Comparison of ENCODE assay signal across 8 cellular contexts in the genomic region with DNA sequence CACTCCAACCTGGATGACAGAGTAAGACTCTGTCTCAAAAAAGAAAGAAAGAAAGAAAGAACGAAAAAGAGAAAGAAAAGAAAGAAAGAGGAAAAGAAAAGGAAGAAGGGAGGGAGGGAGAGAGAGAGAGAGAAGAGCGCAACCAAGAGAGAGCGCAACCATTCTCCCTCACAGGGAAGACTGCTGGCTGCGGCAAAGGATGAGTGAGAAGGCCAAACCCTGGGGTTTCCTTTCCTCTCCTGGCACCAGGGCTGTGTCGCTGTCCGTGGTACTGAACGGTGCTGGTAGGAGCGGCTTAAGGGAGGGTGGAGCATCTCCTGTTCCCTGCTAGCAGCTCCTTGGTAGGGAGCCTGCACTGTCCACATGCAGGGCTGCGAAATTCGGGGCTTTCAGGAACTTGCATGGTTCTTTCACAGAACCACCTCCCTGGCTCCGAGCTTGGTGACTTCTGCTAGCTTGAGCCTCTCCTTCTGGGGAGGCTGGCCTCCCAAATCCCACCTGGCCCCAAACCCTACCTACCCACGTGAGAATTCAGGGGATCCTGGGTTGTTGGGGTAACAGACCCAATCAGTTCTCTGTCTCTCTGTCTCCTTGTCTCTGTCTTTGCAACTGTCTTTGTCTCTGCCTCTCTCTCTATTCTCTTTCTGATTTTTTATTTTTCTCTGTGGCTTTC. TPM values are rescaled to one million over a fixed set of nuclear protein-coding genes. Genes with fewer than 3 reads are reported as not detected.
A peak's percentile ranks its signal among the peaks of the same experiment; 100 is the strongest.
DNase-seq lines count a peak whose midpoint lies in the region; ATAC-seq and TF ChIP-seq lines count a peak whose summit lies in the region.

No MANE protein-coding gene starts in this region.

- TF ChIP-seq POLR2A in erythroblast (IDR thresholded peaks at IDR 0.05; ENCODE audit: low read length) = no peak

- H3K27me3 ChIP-seq in neural cell (ENCODE audit: insufficient read depth, low read depth, low read length) = no peaks in the 10 kb centered on the region

- no peaks in the 10 kb centered on the region for H3K9me3 ChIP-seq in neural cell (ENCODE audit: low read length)

- H4K20me1 ChIP-seq in neural cell (ENCODE audit: insufficient read depth) = no peaks in the 10 kb centered on the region

- TF ChIP-seq CTCF in neural cell (IDR thresholded peaks at IDR 0.05; ENCODE audit: poor library complexity, severe bottlenecking) = no peak

- no peak overlapping the region for H2AFZ ChIP-seq in neural cell (ENCODE audit: low read depth, low read length)

- H3K4me3 ChIP-seq in neural cell (ENCODE audit: low read length) = no peak overlapping the region

- H3K9ac ChIP-seq in neural cell (ENCODE audit: low read length) = no peak overlapping the region

- TF ChIP-seq RAD21 in neural cell (conservative IDR thresholded peaks at IDR 0.05) = no peak

- no peaks in the 10 kb centered on the region for H3K36me3 ChIP-seq in neural cell (ENCODE audit: insufficient read depth, low read length)

- H3K27ac ChIP-seq in neural cell (ENCODE audit: low read length) (no peak overlapping the region), substantia nigra (ENCODE audit: low read depth, low read length, poor library complexity, severe bottlenecking) (no peak overlapping the region)

- no peak overlapping the region for H3K4me2 ChIP-seq in neural cell (ENCODE audit: low read length)

- no peaks in the 10 kb centered on the region for H3K79me2 ChIP-seq in neural cell (replicated peaks; ENCODE audit: insufficient read depth, low read length)

- H3K9me2 ChIP-seq in neural cell (ENCODE audit: insufficient read depth, low read length) = no peaks in the 10 kb centered on the region

- DNase-seq in GM04504 (ENCODE audit: low read depth) (peak; percentile 79), NOMO-1 treated with dmso at 0.1 percent for 144 hours (lab: John Stamatoyannopoulos, UW; ENCODE audit: unreplicated experiment) (peak; percentile 50), activated T-cell treated with anti-CD3 and anti-CD28 coated beads for 1 hour (ENCODE audit: low read depth) (peak; percentile 42), erythroblast (lab: John Stamatoyannopoulos, UW) (peak; percentile 61 to 74), substantia nigra (lab: John Stamatoyannopoulos, UW) (peak in 36 of 49 donors; percentile 0 to 63 (median 27))

- ATAC-seq in GM21515 (IDR thresholded peaks at IDR 0.05; ENCODE audit: unreplicated experiment) = no peak
- ATAC-seq in GM21390 (IDR thresholded peaks at IDR 0.05; ENCODE audit: unreplicated experiment) = no peak

- TF ChIP-seq EP300 in neural cell (conservative IDR thresholded peaks at IDR 0.05; ENCODE audit: poor library complexity, severe bottlenecking) = no peak

- H3F3A ChIP-seq in neural cell (ENCODE audit: insufficient read depth, low read length, poor library complexity, severe bottlenecking) = no peaks in the 10 kb centered on the region

TF ChIP-seq in neural cell, 6 proteins besides CTCF, POLR2A, EP300 and RAD21:
- TF ChIP-seq, protein P1, sequence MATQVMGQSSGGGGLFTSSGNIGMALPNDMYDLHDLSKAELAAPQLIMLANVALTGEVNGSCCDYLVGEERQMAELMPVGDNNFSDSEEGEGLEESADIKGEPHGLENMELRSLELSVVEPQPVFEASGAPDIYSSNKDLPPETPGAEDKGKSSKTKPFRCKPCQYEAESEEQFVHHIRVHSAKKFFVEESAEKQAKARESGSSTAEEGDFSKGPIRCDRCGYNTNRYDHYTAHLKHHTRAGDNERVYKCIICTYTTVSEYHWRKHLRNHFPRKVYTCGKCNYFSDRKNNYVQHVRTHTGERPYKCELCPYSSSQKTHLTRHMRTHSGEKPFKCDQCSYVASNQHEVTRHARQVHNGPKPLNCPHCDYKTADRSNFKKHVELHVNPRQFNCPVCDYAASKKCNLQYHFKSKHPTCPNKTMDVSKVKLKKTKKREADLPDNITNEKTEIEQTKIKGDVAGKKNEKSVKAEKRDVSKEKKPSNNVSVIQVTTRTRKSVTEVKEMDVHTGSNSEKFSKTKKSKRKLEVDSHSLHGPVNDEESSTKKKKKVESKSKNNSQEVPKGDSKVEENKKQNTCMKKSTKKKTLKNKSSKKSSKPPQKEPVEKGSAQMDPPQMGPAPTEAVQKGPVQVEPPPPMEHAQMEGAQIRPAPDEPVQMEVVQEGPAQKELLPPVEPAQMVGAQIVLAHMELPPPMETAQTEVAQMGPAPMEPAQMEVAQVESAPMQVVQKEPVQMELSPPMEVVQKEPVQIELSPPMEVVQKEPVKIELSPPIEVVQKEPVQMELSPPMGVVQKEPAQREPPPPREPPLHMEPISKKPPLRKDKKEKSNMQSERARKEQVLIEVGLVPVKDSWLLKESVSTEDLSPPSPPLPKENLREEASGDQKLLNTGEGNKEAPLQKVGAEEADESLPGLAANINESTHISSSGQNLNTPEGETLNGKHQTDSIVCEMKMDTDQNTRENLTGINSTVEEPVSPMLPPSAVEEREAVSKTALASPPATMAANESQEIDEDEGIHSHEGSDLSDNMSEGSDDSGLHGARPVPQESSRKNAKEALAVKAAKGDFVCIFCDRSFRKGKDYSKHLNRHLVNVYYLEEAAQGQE (IDR thresholded peaks at IDR 0.05; ENCODE audit: borderline replicate concordance) = peak; percentile 95
- TF ChIP-seq EZH2 (IDR thresholded peaks at IDR 0.05; ENCODE audit: borderline replicate concordance, insufficient read depth, low read length, poor library complexity, severe bottlenecking) (no peak), POLR2AphosphoS5 (IDR thresholded peaks at IDR 0.05) (no peak), SMC3 (conservative IDR thresholded peaks at IDR 0.05; ENCODE audit: poor library complexity) (peak; percentile 10), MXI1 (conservative IDR thresholded peaks at IDR 0.05; ENCODE audit: poor library complexity, severe bottlenecking) (no peak), TAF1 (IDR thresholded peaks at IDR 0.05; ENCODE audit: low read depth) (no peak)

RNA-seq across cellular contexts. Expression of gene ZNRF4, which starts 51.1 kb away (rescaled TPM):
- polyA plus RNA-seq in neural cell = not detected in 2 replicates
- not detected in 2 replicates for polyA minus RNA-seq in neural cell

Comparison
In these comparisons a context has a peak if more than half of its experiments do, and no peak if none do; other contexts are left out.
1. DNase-seq: peak in every context shown above with its lines; median percentile 79 in GM04504; 68 in erythroblast; 50 in NOMO-1 treated with dmso at 0.1 percent for 144 hours; 42 in activated T-cell treated with anti-CD3 and anti-CD28 coated beads for 1 hour; 27 in substantia nigra.